Comparison of ENCODE assay signal across 24 cellular contexts in the genomic region with DNA sequence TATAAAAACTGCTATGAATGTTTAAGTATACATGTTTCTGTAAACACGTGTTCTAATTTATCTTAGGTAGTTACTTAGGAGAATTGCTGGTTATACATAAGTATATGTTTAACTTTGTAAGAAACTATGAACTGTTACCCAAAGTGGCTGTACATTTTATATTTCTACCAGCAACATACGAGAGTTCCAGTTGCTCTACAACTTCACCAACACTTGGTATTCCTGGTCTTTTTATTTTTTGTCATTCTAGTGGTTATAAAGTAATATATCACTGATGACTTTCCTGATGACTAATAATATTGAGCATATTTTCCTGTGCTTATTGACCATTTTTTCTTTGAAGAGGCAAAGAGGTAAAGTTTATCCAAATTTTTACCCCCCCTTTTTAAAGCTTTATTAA.
"Had no signal": no experiment of that assay in that cellular context is flagged by ENCODE, and none has a peak within 500 bp of the region (broad histone marks: within the 10 kb centered on the region; RNA-seq: fewer than 3 reads in every experiment).

No MANE protein-coding gene starts in this region.

- H3K9me3 Mint-ChIP-seq: dendritic cell treated with granulocyte-macrophage colony-stimulating factor and Interleukin-4, amounts not matched to agents 40 ng/mL and 50 ng/mL, for 4 days had no signal

- H3K4me1 ChIP-seq: colonic mucosa, esophagus muscularis mucosa, foreskin keratinocyte, gastroesophageal sphincter, heart left ventricle, left ventricle myocardium inferior, lower lobe of right lung had no signal

- ATAC-seq: foreskin keratinocyte, gastroesophageal sphincter, heart left ventricle, left colon, left lobe of liver, lower lobe of right lung, mucosa of descending colon had no signal

- DNase-seq: colonic mucosa; cortex of kidney; effector CD8-positive, alpha-beta T cell; foreskin keratinocyte; heart left ventricle; hypothalamus; immature natural killer cell; islet precursor cell; kidney; kidney glomerular epithelial cell; left colon; left ventricle myocardium inferior; lower lobe of right lung; mesenchymal stem cell; mucosa of descending colon; naive B cell had no signal

- H3K4me3 Mint-ChIP-seq: dendritic cell treated with granulocyte-macrophage colony-stimulating factor and Interleukin-4, amounts not matched to agents 40 ng/mL and 50 ng/mL, for 4 days; immature natural killer cell; mesothelial cell of epicardium; naive B cell had no signal

- H3K36me3 ChIP-seq: colonic mucosa had no signal

- H3K4me3 ChIP-seq: colonic mucosa, esophagus muscularis mucosa, gastroesophageal sphincter, heart left ventricle, hepatocyte, left ventricle myocardium inferior, lower lobe of right lung, mucosa of descending colon had no signal

- H3K27me3 ChIP-seq: colonic mucosa, esophagus muscularis mucosa, foreskin keratinocyte, gastroesophageal sphincter, heart left ventricle, hepatocyte had no signal

- H3K9me3 ChIP-seq: colonic mucosa, esophagus muscularis mucosa, gastroesophageal sphincter, left ventricle myocardium inferior, lower lobe of right lung, mucosa of descending colon had no signal

- H3K27ac ChIP-seq: colonic mucosa, esophagus muscularis mucosa, foreskin keratinocyte, gastroesophageal sphincter, heart left ventricle, hepatocyte, left ventricle myocardium inferior, lower lobe of right lung had no signal

- H3K4me2 ChIP-seq: hepatocyte had no signal

- H3K27me3 Mint-ChIP-seq: dendritic cell treated with granulocyte-macrophage colony-stimulating factor and Interleukin-4, amounts not matched to agents 40 ng/mL and 50 ng/mL, for 4 days; naive B cell had no signal

- FAIRE-seq: endothelial cell of umbilical vein, frontal cortex, kidney had no signal

- H3K4me1 Mint-ChIP-seq: immature natural killer cell, mesothelial cell of epicardium had no signal

- H3K27ac Mint-ChIP-seq: dendritic cell treated with granulocyte-macrophage colony-stimulating factor and Interleukin-4, amounts not matched to agents 40 ng/mL and 50 ng/mL, for 4 days; immature natural killer cell; mesothelial cell of epicardium; naive B cell had no signal

- H2AFZ ChIP-seq: hepatocyte had no signal
